7 cellular contexts compared by ENCODE assay signal in genomic region chr1:155050560-155051341, GRCh38. TPM values are rescaled to one million over a fixed set of nuclear protein-coding genes. Genes with fewer than 3 reads are reported as not detected.
DNase-seq lines count a peak whose midpoint lies in the region; ATAC-seq, FAIRE-seq and TF ChIP-seq lines count a peak whose summit lies in the region.

ADAM15 (plus strand) TSS chr1:155051316; CDS start chr1:155051387, 71 bp downstream.

- H3K27ac ChIP-seq in WERI-Rb-1: peak within 1 kb of the TSS; percentile 93

- DNase-seq in GM12891 (ENCODE audit: insufficient read length, low spot score) (peak; percentile 99), NCI-H2107 treated with DMSO at 0.1 percent for 48 hours (lab: John Stamatoyannopoulos, UW; ENCODE audit: unreplicated experiment) (peak; percentile 47), WERI-Rb-1 (peak; percentile 99), bronchial epithelial cell (ENCODE audit: low read depth) (peak; percentile 53), inferior parietal cortex (ENCODE audit: extremely low spot score) (peak; percentile 79)
- DNase-seq in stimulated activated CD4-positive, alpha-beta T cell treated with anti-CD3 and anti-CD28 coated beads, Interleukin-12 subunit alpha, Interleukin-12 subunit beta, amount 100 ng/mL, for 24 hours (ENCODE audit: low read depth in 2 of 2): peak; percentile 59 to 72

- H3K36me3 ChIP-seq in WERI-Rb-1: peaks cover 24% of the 10 kb centered on the region
- peaks cover 20% of the 10 kb centered on the region for H3K36me3 ChIP-seq in bronchial epithelial cell (ENCODE audit: control insufficient read depth, insufficient read depth, low read length)

- no peaks in the 10 kb centered on the region for H3K9me3 ChIP-seq in WERI-Rb-1 (ENCODE audit: severe bottlenecking)

- FAIRE-seq in GM12891 (lab: Jason Lieb, UNC) (peak; percentile 89), bronchial epithelial cell (lab: Jason Lieb, UNC) (no peak)

- peak within 1 kb of the TSS; percentile 74 for H3K4me3 ChIP-seq in WERI-Rb-1 (ENCODE audit: low read depth, low read length)
- H3K4me3 ChIP-seq in bronchial epithelial cell (ENCODE audit: low read depth, low read length): peak within 1 kb of the TSS; percentile 88

- peak; percentile 61 for ATAC-seq in HG02840 (IDR thresholded peaks at IDR 0.05; ENCODE audit: low FRiP score, unreplicated experiment)

- TF ChIP-seq CTCF in WERI-Rb-1 (IDR thresholded peaks at IDR 0.05; ENCODE audit: low read depth, low read length) (peak; percentile 100), bronchial epithelial cell (IDR thresholded peaks at IDR 0.05; ENCODE audit: insufficient read depth, low read length, severe bottlenecking) (peak; percentile 96)

- no peak for TF ChIP-seq POLR2A in GM12891 (IDR thresholded peaks at IDR 0.05; ENCODE audit: low read depth, low read length)

- H3K27me3 ChIP-seq in WERI-Rb-1 (ENCODE audit: insufficient read depth, low read depth, severe bottlenecking) (no peaks in the 10 kb centered on the region), bronchial epithelial cell (ENCODE audit: control insufficient read depth, insufficient read depth, low read length) (no peaks in the 10 kb centered on the region)

TF ChIP-seq in GM12891, 5 proteins besides CTCF, POLR2A, EP300 and RAD21:
- TF ChIP-seq SPI1 (IDR thresholded peaks at IDR 0.05; ENCODE audit: low read depth, low read length) (no peak), POU2F2 (IDR thresholded peaks at IDR 0.05; ENCODE audit: low read depth, low read length) (no peak), POLR2AphosphoS5 (IDR thresholded peaks at IDR 0.05; ENCODE audit: low read depth, low read length) (no peak), PAX5 (IDR thresholded peaks at IDR 0.05; ENCODE audit: insufficient read depth, low read length, severe bottlenecking) (no peak), TAF1 (IDR thresholded peaks at IDR 0.05; ENCODE audit: low read depth, low read length) (no peak)

RNA-seq across cellular contexts. Expression of gene ADAM15, which starts in this region (rescaled TPM):
- polyA plus RNA-seq in GM12891 (2012; ENCODE audit: low read depth, missing spikeins): 8.9 TPM
- total RNA-seq in bronchial epithelial cell: 181 and 322 TPM in 2 replicates

Comparison
In these comparisons a context has a peak if more than half of its experiments do, and no peak if none do; other contexts are left out.
1. Peak in every context shown above with its lines: DNase-seq, ATAC-seq, H3K4me3 ChIP-seq and H3K27ac ChIP-seq.
2. DNase-seq: peak in every context shown above with its lines; median percentile 99 in GM12891; 99 in WERI-Rb-1; 79 in inferior parietal cortex; 66 in stimulated activated CD4-positive, alpha-beta T cell treated with anti-CD3 and anti-CD28 coated beads, Interleukin-12 subunit alpha, Interleukin-12 subunit beta, amount 100 ng/mL, for 24 hours; 53 in bronchial epithelial cell; 47 in NCI-H2107 treated with DMSO at 0.1 percent for 48 hours.